14 cellular contexts compared by ENCODE assay signal in the genomic region with DNA sequence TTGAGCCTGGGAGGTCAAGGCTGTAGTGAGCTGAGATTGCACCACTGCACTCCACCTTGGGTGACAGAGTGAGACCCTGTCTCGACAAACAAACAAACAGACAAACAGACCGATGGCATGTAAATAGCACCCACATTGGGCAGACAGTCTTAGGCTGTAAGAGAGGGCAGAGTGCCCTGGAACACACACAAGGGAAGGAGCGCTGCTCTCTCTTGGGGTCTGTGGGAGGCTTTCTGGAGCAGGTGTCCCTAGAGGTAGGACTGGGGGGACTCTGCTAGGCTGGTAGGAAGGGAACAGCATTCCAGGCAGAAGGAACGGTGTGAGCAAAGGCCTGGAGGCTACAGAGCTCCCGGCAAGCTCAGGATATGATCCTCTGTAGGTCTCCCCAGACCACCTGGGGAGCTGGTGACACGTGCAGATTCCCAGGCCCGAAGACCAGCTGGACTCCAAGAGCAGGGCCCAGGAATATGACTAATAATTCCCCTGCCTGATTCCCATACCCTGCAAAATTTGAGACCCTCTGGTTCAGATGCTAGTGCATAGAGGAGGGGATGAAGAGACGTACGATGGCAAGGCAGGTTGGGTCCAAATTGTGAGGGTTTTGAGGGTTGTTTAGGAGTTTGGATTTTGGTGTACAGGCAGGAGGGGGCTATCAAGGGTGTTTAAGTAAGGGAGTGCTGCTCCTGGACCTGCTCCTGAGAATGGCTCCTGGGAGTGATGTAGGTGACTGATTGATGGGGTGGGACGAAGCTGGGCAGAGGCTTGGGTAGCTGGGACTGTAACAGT. TPM values are rescaled to one million over a fixed set of nuclear protein-coding genes. Genes with fewer than 3 reads are reported as not detected.
DNase-seq lines count a peak whose midpoint lies in the region; ATAC-seq, FAIRE-seq and TF ChIP-seq lines count a peak whose summit lies in the region.
"Had no signal": no experiment of that assay in that cellular context is flagged by ENCODE, and none has a peak within 500 bp of the region (broad histone marks: within the 10 kb centered on the region; RNA-seq: fewer than 3 reads in every experiment).

No MANE protein-coding gene starts in this region.

- CTCF ChIA-PET in HEK293 (lab: Yijun Ruan, JAX) = no interaction called here
- CTCF ChIA-PET in activated CD4-positive, alpha-beta T cell treated with anti-CD3 and anti-CD28 coated beads for 36 hours (lab: Charles Lee) = no interaction called here

- POLR2A ChIA-PET in HEK293 (lab: Yijun Ruan, JAX) = interaction anchor here (1.4 kb wide), 1 partner anchor 10 kb away, joined by 6 read pairs; no protein-coding TSS in a partner anchor
- POLR2A ChIA-PET in activated CD4-positive, alpha-beta T cell treated with anti-CD3 and anti-CD28 coated beads for 36 hours (lab: Charles Lee) = no interaction called here

- no peak overlapping the region for H2AFZ ChIP-seq in smooth muscle cell (ENCODE audit: low read depth)

- H3K9ac ChIP-seq in smooth muscle cell (ENCODE audit: low read depth) = no peak overlapping the region

- H4K20me1 ChIP-seq in smooth muscle cell (ENCODE audit: low read depth) = no peaks in the 10 kb centered on the region

- TF ChIP-seq CTCF in HEK293 (tag by site-specific recombination; IDR thresholded peaks at IDR 0.05) (no peak), smooth muscle cell (IDR thresholded peaks at IDR 0.05; ENCODE audit: borderline replicate concordance, insufficient read depth, poor library complexity, severe bottlenecking) (no peak)

- no peak overlapping the region for H3K4me3 Mint-ChIP-seq in activated CD4-positive, alpha-beta T cell treated with anti-CD3 and anti-CD28 coated beads for 36 hours
- H3K4me3 Mint-ChIP-seq: nephron had no signal

- H3K27me3 ChIP-seq in smooth muscle cell (ENCODE audit: low read depth) = no peaks in the 10 kb centered on the region
- H3K27me3 ChIP-seq: right lobe of liver had no signal

- no peak for TF ChIP-seq POLR2A in GM12892 (IDR thresholded peaks at IDR 0.05; ENCODE audit: low read depth, low read length)

- ATAC-seq in SK-N-SH treated with all-trans-retinoic acid at 6 μM for 48 hours = peak; percentile 18
- ATAC-seq in activated CD4-positive, alpha-beta T cell treated with anti-CD3 and anti-CD28 coated beads for 36 hours = no peak
- no peak for ATAC-seq in left lobe of liver
- no peak for ATAC-seq in sciatic nerve

- H3K36me3 ChIP-seq in HEK293 (ENCODE audit: control insufficient read depth in 2 of 2, insufficient read depth in 1 of 2, low read length in 2 of 2) = no peaks in the 10 kb centered on the region
- H3K36me3 ChIP-seq in smooth muscle cell (ENCODE audit: low read depth) = no peaks in the 10 kb centered on the region
- H3K36me3 ChIP-seq: right lobe of liver had no signal

- peaks cover 18% of the 10 kb centered on the region for H3K4me1 Mint-ChIP-seq in activated CD4-positive, alpha-beta T cell treated with anti-CD3 and anti-CD28 coated beads for 36 hours

- no peak for DNase-seq in GM12892 (ENCODE audit: insufficient read length)
- DNase-seq in smooth muscle cell (lab: John Stamatoyannopoulos, UW; ENCODE audit: unreplicated experiment) = no peak
- DNase-seq in activated CD4-positive, alpha-beta T cell treated with anti-CD3 and anti-CD28 coated beads for 36 hours = no peak
- DNase-seq in left lobe of liver (ENCODE audit: low spot score) = no peak
- no peak for DNase-seq in sciatic nerve (ENCODE audit: low spot score)
- DNase-seq in NCI-H2196 (lab: John Stamatoyannopoulos, UW; ENCODE audit: unreplicated experiment) = no peak
- DNase-seq: NCI-H1930, NCI-H526 treated with DMSO at 0.1 percent for 48 hours had no signal

- no peaks in the 10 kb centered on the region for H3K79me2 ChIP-seq in smooth muscle cell (ENCODE audit: low read depth)

- H3K4me1 ChIP-seq in HEK293 (ENCODE audit: control insufficient read depth, insufficient read depth, low read length) = no peaks in the 10 kb centered on the region; the same call in 1 of the 2 replicates
- no peaks in the 10 kb centered on the region for H3K4me1 ChIP-seq in smooth muscle cell (ENCODE audit: low read depth)
- H3K4me1 ChIP-seq: right lobe of liver had no signal

- intact Hi-C loops in activated CD4-positive, alpha-beta T cell treated with anti-CD3 and anti-CD28 coated beads for 36 hours (cut with DNase I, micrococcal nuclease) = loop anchor here in 1 of 2 experiments (2.0 to 5.0 kb wide), 3 partner anchors 130 to 475 kb away; no protein-coding TSS in a partner anchor
- intact Hi-C loops in sciatic nerve (cut with DNase I) = no loop called here

- H3F3A ChIP-seq in smooth muscle cell (ENCODE audit: low read depth) = no peaks in the 10 kb centered on the region

- no peak overlapping the region for H3K27ac ChIP-seq in HEK293 (ENCODE audit: extremely low read depth, low read depth, low read length)
- no peak overlapping the region for H3K27ac ChIP-seq in smooth muscle cell (ENCODE audit: low read depth)
- H3K27ac ChIP-seq: right lobe of liver had no signal

- H3K27ac Mint-ChIP-seq in activated CD4-positive, alpha-beta T cell treated with anti-CD3 and anti-CD28 coated beads for 36 hours = no peak overlapping the region
- H3K27ac Mint-ChIP-seq: activated T-cell treated with anti-CD3 and anti-CD28 coated beads, Interleukin-2, amount 50 U/mL, for 72 hours had no signal

- no peaks in the 10 kb centered on the region for H3K27me3 Mint-ChIP-seq in activated CD4-positive, alpha-beta T cell treated with anti-CD3 and anti-CD28 coated beads for 36 hours

- WGBS in smooth muscle cell (ENCODE audit: low lambda C conversion rate) = 89% methylated on average over 10 of the region's 10 CpGs

- peaks cover 5% of the 10 kb centered on the region for H3K9me3 Mint-ChIP-seq in activated CD4-positive, alpha-beta T cell treated with anti-CD3 and anti-CD28 coated beads for 36 hours (ENCODE audit: low read depth)

- H3K4me3 ChIP-seq in HEK293 (ENCODE audit: low read depth, low read length) (no peak overlapping the region), smooth muscle cell (no peak overlapping the region)
- H3K4me3 ChIP-seq: right lobe of liver had no signal

- peak overlapping the region; percentile 57 for H3K4me2 ChIP-seq in smooth muscle cell

- no peaks in the 10 kb centered on the region for H3K36me3 Mint-ChIP-seq in activated CD4-positive, alpha-beta T cell treated with anti-CD3 and anti-CD28 coated beads for 36 hours (ENCODE audit: low read depth)

- H3K9me3 ChIP-seq in HEK293 (ENCODE audit: control insufficient read depth, insufficient read depth, low read depth, low read length) (no peaks in the 10 kb centered on the region), smooth muscle cell (replicated peaks; ENCODE audit: low read depth) (peaks cover 3% of the 10 kb centered on the region)
- H3K9me3 ChIP-seq: right lobe of liver had no signal

- peak; percentile 81 for FAIRE-seq in GM12892 (lab: Jason Lieb, UNC)
- FAIRE-seq: frontal cortex had no signal

TF ChIP-seq in HEK293, 187 proteins besides CTCF, POLR2A, EP300 and RAD21:
- TF ChIP-seq ZFP3 (tag by site-specific recombination; IDR thresholded peaks at IDR 0.05; ENCODE audit: low read depth) (peak; percentile 82), ZNF596 (tag by site-specific recombination; IDR thresholded peaks at IDR 0.05) (no peak), GLIS2 (tag by site-specific recombination; IDR thresholded peaks at IDR 0.05) (no peak), ZBTB20 (tag by site-specific recombination; IDR thresholded peaks at IDR 0.05) (peak; percentile 52; the same call in 1 of the 2 replicates)
- TF ChIP-seq, protein P1, sequence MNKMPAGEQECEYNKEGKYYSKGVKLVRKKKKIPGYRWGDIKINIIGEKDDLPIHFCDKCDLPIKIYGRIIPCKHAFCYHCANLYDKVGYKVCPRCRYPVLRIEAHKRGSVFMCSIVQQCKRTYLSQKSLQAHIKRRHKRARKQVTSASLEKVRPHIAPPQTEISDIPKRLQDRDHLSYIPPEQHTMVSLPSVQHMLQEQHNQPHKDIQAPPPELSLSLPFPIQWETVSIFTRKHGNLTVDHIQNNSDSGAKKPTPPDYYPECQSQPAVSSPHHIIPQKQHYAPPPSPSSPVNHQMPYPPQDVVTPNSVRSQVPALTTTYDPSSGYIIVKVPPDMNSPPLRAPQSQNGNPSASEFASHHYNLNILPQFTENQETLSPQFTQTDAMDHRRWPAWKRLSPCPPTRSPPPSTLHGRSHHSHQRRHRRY (tag by site-specific recombination; IDR thresholded peaks at IDR 0.05) = no peak

TF ChIP-seq in SK-N-SH treated with all-trans-retinoic acid at 6 μM for 48 hours, 23 proteins besides CTCF, POLR2A, EP300 and RAD21:
- TF ChIP-seq TCF4 (CRISPR knock-in tag; IDR thresholded peaks at IDR 0.05; ENCODE audit: borderline replicate concordance) (no peak), ZFP30 (CRISPR knock-in tag; IDR thresholded peaks at IDR 0.05) (no peak), SNAI2 (CRISPR knock-in tag; IDR thresholded peaks at IDR 0.05) (no peak), ZFP3 (CRISPR knock-in tag; IDR thresholded peaks at IDR 0.05) (peak; percentile 95), ZNF8 (CRISPR knock-in tag; IDR thresholded peaks at IDR 0.05) (no peak)

RNA-seq across cellular contexts. Expression of a gene that starts 11.6 kb away (rescaled TPM):
- 4.6 TPM for polyA plus RNA-seq in GM12892 (2012; ENCODE audit: missing spikeins)
- total RNA-seq in smooth muscle cell (0.27 and 0.31 TPM in 2 replicates), left lobe of liver (not detected), sciatic nerve (2.2 TPM)
- 0.79 TPM in 1 of 2 replicates, not detected in the other for polyA plus RNA-seq in smooth muscle cell
- total RNA-seq in activated CD4-positive, alpha-beta T cell treated with anti-CD3 and anti-CD28 coated beads for 36 hours = under 1 TPM; 0.47 to 0.94 TPM
- total RNA-seq: right lobe of liver had no signal
